24 cellular contexts compared by ENCODE assay signal in the genomic region with DNA sequence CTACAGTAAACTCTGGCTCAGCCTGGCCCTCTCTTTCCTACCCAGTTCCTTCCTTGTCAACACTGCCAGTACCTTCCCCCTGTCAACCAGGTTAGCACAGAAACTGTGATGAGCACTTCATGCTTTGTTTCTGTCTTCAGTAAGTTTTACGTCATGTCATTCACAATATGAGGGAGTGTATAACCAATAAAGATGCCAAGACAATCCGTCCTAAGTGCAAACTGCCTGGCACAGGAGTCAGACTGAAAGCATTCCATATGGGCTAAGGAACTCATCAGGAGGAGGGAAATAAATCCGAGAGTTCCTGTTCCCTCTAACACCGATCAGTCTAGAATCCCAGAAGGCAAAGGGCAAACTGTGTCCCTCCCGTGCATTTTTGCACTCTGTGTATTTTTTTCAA.
"Had no signal": no experiment of that assay in that cellular context is flagged by ENCODE, and none has a peak within 500 bp of the region (broad histone marks: within the 10 kb centered on the region; RNA-seq: fewer than 3 reads in every experiment).

No MANE protein-coding gene starts in this region.

- H3K27me3 Mint-ChIP-seq: stimulated activated naive CD8-positive, alpha-beta T cell treated with anti-CD3 and anti-CD28 coated beads, Interleukin-15, Interleukin-2, amounts not matched to agents 100 ng/mL and 50 ng/mL, for 24 hours had no signal

- H3K9me3 Mint-ChIP-seq: stimulated activated naive B cell treated with anti-CD40 and anti-IgM and Interleukin-4, amounts not matched to agents 10 μg/mL and 1 μg/mL and 100 μg/mL, for 72 hours; stimulated activated naive CD8-positive, alpha-beta T cell treated with anti-CD3 and anti-CD28 coated beads, Interleukin-15, Interleukin-2, amounts not matched to agents 100 ng/mL and 50 ng/mL, for 24 hours had no signal

- H3K36me3 Mint-ChIP-seq: naive thymus-derived CD8-positive, alpha-beta T cell; stimulated activated naive B cell treated with anti-CD40 and anti-IgM and Interleukin-4, amounts not matched to agents 10 μg/mL and 1 μg/mL and 100 μg/mL, for 72 hours had no signal

- H3K27ac ChIP-seq: dorsolateral prefrontal cortex, gastrocnemius medialis, left lung, parathyroid adenoma, prostate gland, sigmoid colon, skin epidermis, suprapubic skin, vagina had no signal

- H3K27ac Mint-ChIP-seq: naive thymus-derived CD8-positive, alpha-beta T cell; stimulated activated naive B cell treated with anti-CD40 and anti-IgM and Interleukin-4, amounts not matched to agents 10 μg/mL and 1 μg/mL and 100 μg/mL, for 72 hours; stimulated activated naive CD8-positive, alpha-beta T cell treated with anti-CD3 and anti-CD28 coated beads, Interleukin-15, Interleukin-2, amounts not matched to agents 100 ng/mL and 50 ng/mL, for 24 hours had no signal

- H3K4me3 Mint-ChIP-seq: naive thymus-derived CD8-positive, alpha-beta T cell; neural crest cell; stimulated activated naive B cell treated with anti-CD40 and anti-IgM and Interleukin-4, amounts not matched to agents 10 μg/mL and 1 μg/mL and 100 μg/mL, for 72 hours; stimulated activated naive CD8-positive, alpha-beta T cell treated with anti-CD3 and anti-CD28 coated beads, Interleukin-15, Interleukin-2, amounts not matched to agents 100 ng/mL and 50 ng/mL, for 24 hours had no signal

- H3K27me3 ChIP-seq: gastrocnemius medialis, left lung, sigmoid colon, suprapubic skin, vagina had no signal

- H3K36me3 ChIP-seq: gastrocnemius medialis, left lung, prostate gland, sigmoid colon, suprapubic skin, vagina had no signal

- H3K9me3 ChIP-seq: gastrocnemius medialis, left lung, prostate gland, sigmoid colon, suprapubic skin, vagina had no signal

- H3K4me3 ChIP-seq: dorsolateral prefrontal cortex, gastrocnemius medialis, left lung, prostate gland, sigmoid colon, skin epidermis, suprapubic skin, vagina had no signal

- DNase-seq: dorsolateral prefrontal cortex; effector CD4-positive, alpha-beta T cell; foreskin fibroblast; head of caudate nucleus; left lung; mesendoderm; midbrain; naive thymus-derived CD8-positive, alpha-beta T cell; right cardiac atrium; sigmoid colon; stimulated activated CD4-positive, alpha-beta T cell treated with anti-CD3 and anti-CD28 coated beads, Interleukin-15, amount 100 ng/mL, for 24 hours; stimulated activated CD4-positive, alpha-beta T cell treated with anti-CD3 and anti-CD28 coated beads, Interleukin-2, amount 100 ng/mL, for 48 hours; stimulated activated naive B cell treated with anti-CD40 and anti-IgM and Interleukin-4, amounts not matched to agents 10 μg/mL and 1 μg/mL and 100 μg/mL, for 72 hours; trophoblast cell had no signal

- ATAC-seq: left lung; naive thymus-derived CD8-positive, alpha-beta T cell; right cardiac atrium; stimulated activated naive B cell treated with anti-CD40 and anti-IgM and Interleukin-4, amounts not matched to agents 10 μg/mL and 1 μg/mL and 100 μg/mL, for 72 hours had no signal

- FAIRE-seq: colon, keratinocyte had no signal

- H3K4me1 ChIP-seq: left lung, parathyroid adenoma, prostate gland, sigmoid colon, suprapubic skin, vagina had no signal
